21 cellular contexts compared by ENCODE assay signal in the genomic region with DNA sequence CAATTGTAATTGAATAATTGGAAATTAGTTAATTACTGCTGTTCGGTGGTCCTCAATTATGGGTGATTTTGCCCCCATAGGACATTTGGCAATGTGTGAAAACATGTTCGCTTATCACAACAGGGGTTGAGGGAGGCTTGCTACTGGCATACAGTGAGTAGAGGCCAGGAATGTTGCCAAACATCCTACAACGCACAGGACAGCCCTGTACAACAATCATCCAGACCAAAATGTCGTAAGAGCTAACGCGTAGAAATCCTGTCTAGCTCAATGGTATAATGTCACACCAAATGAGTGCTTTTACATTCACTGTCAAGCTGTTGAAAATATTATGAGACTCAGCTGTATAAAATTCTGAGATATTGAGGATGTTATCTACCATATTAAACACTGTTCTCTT.
"Had no signal": no experiment of that assay in that cellular context is flagged by ENCODE, and none has a peak within 500 bp of the region (broad histone marks: within the 10 kb centered on the region; RNA-seq: fewer than 3 reads in every experiment).

No MANE protein-coding gene starts in this region.

- DNase-seq: cortex of kidney; effector memory CD8-positive, alpha-beta T cell; erythroblast; esophagus squamous epithelium; left ventricle myocardium superior; lower lobe of right lung; naive B cell; nucleus accumbens; stimulated activated CD4-positive, alpha-beta T cell treated with anti-CD3 and anti-CD28 coated beads, Interleukin-12 subunit alpha, Interleukin-12 subunit beta, amount 100 ng/mL, for 4 hours; stimulated activated CD4-positive, alpha-beta T cell treated with anti-CD3 and anti-CD28 coated beads, Interleukin-1b, Interleukin-23, amount 100 ng/mL, for 48 hours; stimulated activated CD4-positive, alpha-beta T cell treated with anti-CD3 and anti-CD28 coated beads, Interleukin-4, amount 100 ng/mL, for 1 hour; stimulated activated CD8-positive, alpha-beta memory T cell treated with anti-CD3 and anti-CD28 coated beads, Interleukin-4, amount 100 ng/mL, for 48 hours; stimulated activated naive CD4-positive, alpha-beta T cell; stomach; thyroid gland had no signal

- H3K4me2 ChIP-seq: neural progenitor cell, smooth muscle cell had no signal

- H3K9ac ChIP-seq: neural progenitor cell had no signal

- H3K4me1 ChIP-seq: esophagus squamous epithelium, lower lobe of right lung, neural progenitor cell, prostate gland, right atrium auricular region, stomach, thyroid gland had no signal

- H3K27ac ChIP-seq: esophagus squamous epithelium, lower lobe of right lung, neural progenitor cell, prostate gland, right atrium auricular region, stomach, thyroid gland had no signal

- H3K27me3 ChIP-seq: esophagus squamous epithelium, neural progenitor cell, right atrium auricular region, stomach, thyroid gland had no signal

- H3K4me3 ChIP-seq: esophagus squamous epithelium, lower lobe of right lung, neural progenitor cell, prostate gland, right atrium auricular region, smooth muscle cell, stomach, thyroid gland had no signal

- H3K36me3 ChIP-seq: esophagus squamous epithelium, lower lobe of right lung, neural progenitor cell, prostate gland, right atrium auricular region, stomach, thyroid gland had no signal

- H2AFZ ChIP-seq: neural progenitor cell had no signal

- H3K9me3 ChIP-seq: esophagus squamous epithelium, lower lobe of right lung, prostate gland, right atrium auricular region, stomach, thyroid gland had no signal

- ATAC-seq: effector memory CD8-positive, alpha-beta T cell; left ventricle myocardium superior; lower lobe of right lung; natural killer cell treated with Interleukin-12 subunit alpha and Interleukin-12 subunit beta and Interleukin-15 and Interleukin-18, amount 100 ng/mL, for 72 hours; sciatic nerve had no signal
